ENCODE assay signal across 17 cellular contexts in the genomic region with DNA sequence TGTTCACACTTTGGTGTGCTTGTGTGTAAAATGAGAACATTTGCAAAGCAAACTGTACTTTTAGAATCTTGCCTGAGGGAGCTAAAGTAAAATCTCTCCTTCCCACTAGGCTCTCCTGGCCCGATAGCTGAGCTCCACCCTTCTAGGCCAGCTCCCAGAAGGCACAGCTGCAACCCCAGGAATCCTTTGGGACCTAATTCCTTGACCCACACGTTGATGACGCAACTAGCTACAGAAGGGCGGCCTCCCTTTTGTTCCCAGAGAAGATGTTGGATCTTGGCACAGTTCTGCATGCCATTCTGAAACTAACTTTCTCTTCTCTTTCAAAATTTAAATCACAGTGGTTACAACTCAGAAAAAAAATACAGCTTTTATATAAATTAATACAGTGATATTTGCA.
DNase-seq lines count a peak whose midpoint lies in the region; ATAC-seq, FAIRE-seq and TF ChIP-seq lines count a peak whose summit lies in the region.
"Had no signal": no experiment of that assay in that cellular context is flagged by ENCODE, and none has a peak within 500 bp of the region (broad histone marks: within the 10 kb centered on the region; RNA-seq: fewer than 3 reads in every experiment).

No MANE protein-coding gene starts in this region.

- DNase-seq in M059J (ENCODE audit: low read depth) (peak; percentile 95), keratinocyte (ENCODE audit: low read depth, low spot score) (peak; percentile 7), testis (peak; percentile 72), endodermal cell (no peak), H9 (no peak), pons (ENCODE audit: low spot score) (no peak)
- DNase-seq: activated CD4-positive, CD25-positive, alpha-beta regulatory T cell; activated T-cell treated with anti-CD3 and anti-CD28 coated beads, Interleukin-2, amount 50 U/mL, for 1 hour; CD8-positive, alpha-beta memory T cell; H7; islet precursor cell; NCI-H187 treated with DMSO at 0.1 percent for 48 hours; stimulated activated CD4-positive, alpha-beta T cell treated with anti-CD3 and anti-CD28 coated beads, Interleukin-4, amount 100 ng/mL, for 1 hour had no signal

- H3K4me1 ChIP-seq in keratinocyte (ENCODE audit: control insufficient read depth, extremely low read depth, insufficient read depth, low read length) (peaks cover 37% of the 10 kb centered on the region), testis (no peaks in the 10 kb centered on the region), endodermal cell (ENCODE audit: control insufficient read depth, insufficient read depth, low read length) (no peaks in the 10 kb centered on the region), H9 (ENCODE audit: insufficient read depth, low read length) (no peaks in the 10 kb centered on the region)

- TF ChIP-seq POLR2A in testis (IDR thresholded peaks at IDR 0.05) = no peak

- H3K4me2 ChIP-seq in keratinocyte (ENCODE audit: control insufficient read depth, extremely low read depth, insufficient read depth, low read depth, low read length) = no peak overlapping the region
- H3K4me2 ChIP-seq in H9 (ENCODE audit: insufficient read depth, insufficient read length, low read length) = no peak overlapping the region

- H3K9ac ChIP-seq in keratinocyte (ENCODE audit: control insufficient read depth, extremely low read depth, insufficient read depth, low read length) (no peak overlapping the region), endodermal cell (ENCODE audit: extremely low read depth, low read length, poor library complexity, severe bottlenecking) (no peak overlapping the region), H9 (ENCODE audit: extremely low read depth, insufficient read length, low read length) (no peak overlapping the region)

- H4K91ac ChIP-seq in H9 (ENCODE audit: insufficient read length, low read depth, low read length) = no peak overlapping the region

- H3K4me1 Mint-ChIP-seq in endodermal cell (no peaks in the 10 kb centered on the region), H9 (peaks cover 2 to 5% of the 10 kb centered on the region in 2 experiments)
- H3K4me1 Mint-ChIP-seq: CD8-positive, alpha-beta memory T cell had no signal

- H4K20me1 ChIP-seq in keratinocyte (ENCODE audit: control insufficient read depth, extremely low read depth, insufficient read depth, low read length) (no peaks in the 10 kb centered on the region), H9 (ENCODE audit: control insufficient read depth, insufficient read depth, insufficient read length) (no peaks in the 10 kb centered on the region)

- no peak overlapping the region for H2BK12ac ChIP-seq in H9 (ENCODE audit: insufficient read length, low read depth, low read length)

- H3K36me3 ChIP-seq in keratinocyte (ENCODE audit: control insufficient read depth in 2 of 2, extremely low read depth in 1 of 2, insufficient read depth in 2 of 2, low read length in 2 of 2) = no peaks in the 10 kb centered on the region
- H3K36me3 ChIP-seq in testis (ENCODE audit: low read depth, missing control alignments) = no peaks in the 10 kb centered on the region
- H3K36me3 ChIP-seq in endodermal cell (ENCODE audit: control insufficient read depth, insufficient read depth, low read length) = no peaks in the 10 kb centered on the region
- H3K36me3 ChIP-seq: neutrophil had no signal

- H3K56ac ChIP-seq in H9 (ENCODE audit: insufficient read length, low read depth, low read length) = no peak overlapping the region

- peak overlapping the region; percentile 41 for H3K27ac ChIP-seq in cingulate gyrus (ENCODE audit: low read depth, low read length)
- H3K27ac ChIP-seq in keratinocyte (ENCODE audit: control insufficient read depth, insufficient read depth, low read length) = no peak overlapping the region
- H3K27ac ChIP-seq in testis = no peak overlapping the region
- H3K27ac ChIP-seq in endodermal cell (ENCODE audit: low read depth, low read length) = no peak overlapping the region
- no peak overlapping the region for H3K27ac ChIP-seq in H9 (ENCODE audit: insufficient read length, low read depth, low read length)
- H3K27ac ChIP-seq: neutrophil had no signal

- H3K79me2 ChIP-seq in keratinocyte (ENCODE audit: control insufficient read depth, insufficient read depth, low read length) (no peaks in the 10 kb centered on the region), H9 (ENCODE audit: insufficient read depth, low read length) (no peaks in the 10 kb centered on the region)

- no peak overlapping the region for H3K4ac ChIP-seq in H9 (ENCODE audit: low read depth, low read length)

- H3K27me3 ChIP-seq in keratinocyte (ENCODE audit: control insufficient read depth, extremely low read depth, insufficient read depth, low read length) (no peaks in the 10 kb centered on the region), testis (no peaks in the 10 kb centered on the region), endodermal cell (ENCODE audit: control insufficient read depth, insufficient read depth, low read length, poor library complexity, severe bottlenecking) (no peaks in the 10 kb centered on the region), H9 (ENCODE audit: insufficient read depth, low read length) (no peaks in the 10 kb centered on the region)
- H3K27me3 ChIP-seq: neutrophil had no signal

- intact Hi-C loops in testis (cut with DNase I; ENCODE audit: low total_unique reads) = no loop called here

- H3K4me3 ChIP-seq in keratinocyte (ENCODE audit: control insufficient read depth in 2 of 3, extremely low read depth in 1 of 3, insufficient read depth in 2 of 3, low read depth in 1 of 3, low read length in 3 of 3) (no peak overlapping the region), testis (no peak overlapping the region), endodermal cell (ENCODE audit: low read length) (no peak overlapping the region)

- no peaks in the 10 kb centered on the region for H3K23me2 ChIP-seq in H9 (ENCODE audit: insufficient read length, low read depth, low read length, poor library complexity, severe bottlenecking)

- no peak for TF ChIP-seq CTCF in keratinocyte (optimal IDR thresholded peaks at IDR 0.05 in 1 of 3, IDR thresholded peaks at IDR 0.05 in 1 of 3, conservative IDR thresholded peaks at IDR 0.05 in 1 of 3; ENCODE audit: extremely low read depth in 1 of 3, insufficient read depth in 2 of 3, low read length in 3 of 3)
- no peak for TF ChIP-seq CTCF in testis (IDR thresholded peaks at IDR 0.05)
- TF ChIP-seq CTCF in endodermal cell (conservative IDR thresholded peaks at IDR 0.05) = no peak
- TF ChIP-seq CTCF in H9 (conservative IDR thresholded peaks at IDR 0.05) = no peak

- H3K9me3 Mint-ChIP-seq in endodermal cell (no peaks in the 10 kb centered on the region), H9 (no peaks in the 10 kb centered on the region)

- no peak for ATAC-seq in GM21360 (IDR thresholded peaks at IDR 0.05; ENCODE audit: unreplicated experiment)

- no peaks in the 10 kb centered on the region for H3K27me3 Mint-ChIP-seq in endodermal cell (ENCODE audit: insufficient read depth)
- no peaks in the 10 kb centered on the region for H3K27me3 Mint-ChIP-seq in H9 (ENCODE audit: low read depth)

- no peak overlapping the region for H2AK5ac ChIP-seq in H9 (ENCODE audit: insufficient read length, low read length)

- H3K23ac ChIP-seq in H9 (ENCODE audit: insufficient read length, low read depth, low read length) = no peak overlapping the region

- H4K8ac ChIP-seq in H9 (replicated peaks; ENCODE audit: insufficient read length, low read depth, low read length) = no peak overlapping the region

- H4K5ac ChIP-seq in H9 (ENCODE audit: insufficient read length, low read depth, low read length) = no peak overlapping the region

- H2BK120ac ChIP-seq in H9 (ENCODE audit: low read depth, low read length, poor library complexity, severe bottlenecking) = no peak overlapping the region

- H2BK20ac ChIP-seq in H9 (ENCODE audit: low read depth, low read length, poor library complexity, severe bottlenecking) = no peak overlapping the region

- H2BK15ac ChIP-seq in H9 (ENCODE audit: low read depth, low read length) = no peak overlapping the region

- H3K9me3 ChIP-seq in keratinocyte (ENCODE audit: control insufficient read depth, low read depth, low read length) = no peaks in the 10 kb centered on the region
- no peaks in the 10 kb centered on the region for H3K9me3 ChIP-seq in testis
- no peaks in the 10 kb centered on the region for H3K9me3 ChIP-seq in endodermal cell (ENCODE audit: control insufficient read depth, low read length)
- no peaks in the 10 kb centered on the region for H3K9me3 ChIP-seq in H9 (ENCODE audit: control insufficient read depth, low read depth, low read length)
- H3K9me3 ChIP-seq: neutrophil had no signal

- dilution Hi-C loops in keratinocyte (cut with MboI; ENCODE audit: extremely low pct_ligation_motif_present, low sequenced_read_pairs) = no loop called here

- WGBS in testis, 2 donors = 49 to 60% methylated on average over 4 of the region's 4 CpGs
- WGBS in endodermal cell (ENCODE audit: insufficient coverage in 1 of 2, insufficient read length in 1 of 2), 2 experiments = 88 to 96% methylated on average over 3 to 4 of the region's 4 CpGs
- WGBS in H9 (ENCODE audit: extremely low coverage, insufficient read length, low lambda C conversion rate) = no CpG with 5 or more reads among the region's 4 CpGs

- H3K14ac ChIP-seq in H9 (ENCODE audit: insufficient read depth, low read length) = no peak overlapping the region

- no peak overlapping the region for H3K18ac ChIP-seq in H9 (ENCODE audit: insufficient read length, low read depth, low read length)

- FAIRE-seq in keratinocyte (lab: Jason Lieb, UNC) = no peak
- FAIRE-seq: endothelial cell of umbilical vein had no signal

- H2AFZ ChIP-seq in keratinocyte (ENCODE audit: control insufficient read depth, low read length) (peak overlapping the region; percentile 9), H9 (ENCODE audit: low read length) (no peak overlapping the region)

- no peak overlapping the region for H2BK5ac ChIP-seq in H9 (ENCODE audit: insufficient read length, low read length)

- H3K4me3 Mint-ChIP-seq in endodermal cell (no peak overlapping the region), H9 (no peak overlapping the region)
- H3K4me3 Mint-ChIP-seq: CD8-positive, alpha-beta memory T cell had no signal

- no peak overlapping the region for H3T11ph ChIP-seq in H9 (ENCODE audit: low read length)

- no peaks in the 10 kb centered on the region for H3K36me3 Mint-ChIP-seq in endodermal cell (ENCODE audit: low read depth)
- H3K36me3 Mint-ChIP-seq in H9 (ENCODE audit: insufficient read depth in 1 of 3, low read depth in 3 of 3) = no peaks in the 10 kb centered on the region
- H3K36me3 Mint-ChIP-seq: CD8-positive, alpha-beta memory T cell had no signal

- no peaks in the 10 kb centered on the region for H3K9me1 ChIP-seq in keratinocyte (ENCODE audit: control insufficient read depth, extremely low read depth, insufficient read depth, low read length)

- no peaks in the 10 kb centered on the region for H3K79me1 ChIP-seq in H9 (ENCODE audit: insufficient read depth, low read depth, low read length, poor library complexity, severe bottlenecking)

- no peak overlapping the region for H3K27ac Mint-ChIP-seq in endodermal cell
- no peak overlapping the region for H3K27ac Mint-ChIP-seq in H9
- H3K27ac Mint-ChIP-seq: CD8-positive, alpha-beta memory T cell had no signal

Comparison
In these comparisons a context has a peak if more than half of its experiments do, and no peak if none do; other contexts are left out.
1. DNase-seq: peak in M059J (single experiment), keratinocyte (single experiment) and testis (single experiment); none in endodermal cell (single experiment), H9 (single experiment) and pons (single experiment).